Comparison of ENCODE assay signal across 14 cellular contexts in genomic region chr4:85005865-85006377, GRCh38. TPM values are rescaled to one million over a fixed set of nuclear protein-coding genes. Genes with fewer than 3 reads are reported as not detected.
DNase-seq lines count a peak whose midpoint lies in the region; ATAC-seq, FAIRE-seq and TF ChIP-seq lines count a peak whose summit lies in the region.
"Had no signal": no experiment of that assay in that cellular context is flagged by ENCODE, and none has a peak within 500 bp of the region (broad histone marks: within the 10 kb centered on the region; RNA-seq: fewer than 3 reads in every experiment).

No MANE protein-coding gene starts in this region.

- TF ChIP-seq CTCF in AG09319 (IDR thresholded peaks at IDR 0.05; ENCODE audit: low read depth, low read length) (no peak), astrocyte (IDR thresholded peaks at IDR 0.05; ENCODE audit: insufficient read depth, low read depth, low read length) (no peak)

- no peaks in the 10 kb centered on the region for H3K79me2 ChIP-seq in astrocyte (ENCODE audit: insufficient read depth, low read length)

- H3K9ac ChIP-seq in astrocyte (ENCODE audit: low read length): no peak overlapping the region

- H3K27ac Mint-ChIP-seq in astrocyte (ENCODE audit: unreplicated experiment): peak overlapping the region; percentile 26
- H3K27ac Mint-ChIP-seq: type B pancreatic cell had no signal

- no peaks in the 10 kb centered on the region for H3K4me1 ChIP-seq in astrocyte (ENCODE audit: insufficient read depth, low read length)

- DNase-seq in AG09319 (ENCODE audit: extremely low read depth, low read depth) (peak; percentile 22), HTR-8/SVneo (ENCODE audit: insufficient read length, low spot score) (peak; percentile 20), astrocyte (ENCODE audit: low read depth) (peak; percentile 82), glomerular visceral epithelial cell (ENCODE audit: extremely low spot score) (peak; percentile 74), NCI-H446 treated with DMSO at 0.1 percent for 48 hours (lab: John Stamatoyannopoulos, UW) (no peak), NCI-H526 (lab: John Stamatoyannopoulos, UW) (no peak)
- no peak for DNase-seq in activated effector memory CD4-positive, alpha-beta T cell treated with anti-CD3 and anti-CD28 coated beads, Interleukin-2, amount 50 U/mL, for 16 hours
- DNase-seq: activated gamma-delta T cell treated with Interleukin-2 at 50 U/mL for 16 hours, NCI-H510A, SHP77 treated with DMSO at 0.1 percent for 48 hours had no signal

- H3K27me3 Mint-ChIP-seq in astrocyte (ENCODE audit: low read depth, unreplicated experiment): no peaks in the 10 kb centered on the region
- H3K27me3 Mint-ChIP-seq: type B pancreatic cell had no signal

- H3K4me1 Mint-ChIP-seq in astrocyte (ENCODE audit: low read depth, unreplicated experiment): peaks cover 4% of the 10 kb centered on the region
- H3K4me1 Mint-ChIP-seq: CD14-positive monocyte had no signal

- H3K9me3 ChIP-seq in astrocyte (ENCODE audit: insufficient read depth, low read depth, low read length): no peaks in the 10 kb centered on the region

- H3K4me3 ChIP-seq in astrocyte (ENCODE audit: insufficient read depth, low read depth, low read length): no peak overlapping the region

- H3K4me2 ChIP-seq in astrocyte (ENCODE audit: low read length): no peak overlapping the region

- no peak overlapping the region for H3K27ac ChIP-seq in astrocyte (ENCODE audit: low read depth, low read length)

- ATAC-seq in HG02870 (IDR thresholded peaks at IDR 0.05; ENCODE audit: unreplicated experiment): no peak
- ATAC-seq: activated CD4-positive, CD25-positive, alpha-beta regulatory T cell treated with anti-CD3 and anti-CD28 coated beads, Interleukin-2, amount 50 U/mL, for 24 hours had no signal

- no peaks in the 10 kb centered on the region for H3K27me3 ChIP-seq in astrocyte (ENCODE audit: insufficient read depth, low read length)

- H2AFZ ChIP-seq in astrocyte (ENCODE audit: low read depth, low read length): no peak overlapping the region

- no peaks in the 10 kb centered on the region for H3K36me3 Mint-ChIP-seq in astrocyte (ENCODE audit: low read depth, unreplicated experiment)
- H3K36me3 Mint-ChIP-seq: CD14-positive monocyte, type B pancreatic cell had no signal

- no peaks in the 10 kb centered on the region for H4K20me1 ChIP-seq in astrocyte (ENCODE audit: insufficient read depth, low read length)

- H3K9me3 Mint-ChIP-seq in astrocyte (ENCODE audit: unreplicated experiment): no peaks in the 10 kb centered on the region
- H3K9me3 Mint-ChIP-seq: type B pancreatic cell had no signal

- FAIRE-seq in HTR-8/SVneo (lab: Jason Lieb, UNC): peak; percentile 33
- FAIRE-seq in astrocyte (lab: Jason Lieb, UNC): peak; percentile 45

- no peaks in the 10 kb centered on the region for H3K36me3 ChIP-seq in astrocyte (ENCODE audit: insufficient read depth, low read length)

- H3K4me3 Mint-ChIP-seq in astrocyte (ENCODE audit: unreplicated experiment): no peak overlapping the region
- H3K4me3 Mint-ChIP-seq: CD14-positive monocyte, type B pancreatic cell had no signal

RNA-seq across cellular contexts. Expression of gene WDFY3, which starts 39.4 kb away (rescaled TPM):
- 76.6 and 89.5 TPM in 2 replicates for total RNA-seq in astrocyte

Comparison
In these comparisons a context has a peak if more than half of its experiments do, and no peak if none do; other contexts are left out.
1. DNase-seq: peak in AG09319 (single experiment), HTR-8/SVneo (single experiment), astrocyte (single experiment) and glomerular visceral epithelial cell (single experiment); none in NCI-H446 treated with DMSO at 0.1 percent for 48 hours (single experiment), activated effector memory CD4-positive, alpha-beta T cell treated with anti-CD3 and anti-CD28 coated beads, Interleukin-2, amount 50 U/mL, for 16 hours (single experiment) and NCI-H526 (0 of 2).